29 cellular contexts compared by ENCODE assay signal in genomic region chr13:51723529-51723928, GRCh38.
"Had no signal": no experiment of that assay in that cellular context is flagged by ENCODE, and none has a peak within 500 bp of the region (broad histone marks: within the 10 kb centered on the region; RNA-seq: fewer than 3 reads in every experiment).

No MANE protein-coding gene starts in this region.

- ATAC-seq: activated T-helper 17 cell treated with anti-CD3 and anti-CD28 coated beads, Interleukin-2, amount 50 U/mL, for 72 hours; Panc1; Right ventricle myocardium inferior had no signal

- DNase-seq: activated CD4-positive, alpha-beta memory T cell treated with anti-CD3 and anti-CD28 coated beads, Interleukin-2, amount 10 ng/mL, durations not matched to agents 7 days and 5 days; activated CD4-positive, alpha-beta T cell treated with anti-CD3 and anti-CD28 coated beads, Interleukin-2, amount 10 ng/mL, durations not matched to agents 7 days and 5 days; activated CD4-positive, CD25-positive, alpha-beta regulatory T cell; activated gamma-delta T cell; activated naive CD4-positive, alpha-beta T cell treated with anti-CD3 and anti-CD28 coated beads for 36 hours; activated T-cell treated with anti-CD3 and anti-CD28 coated beads for 4 hours; activated T-cell treated with anti-CD3 and anti-CD28 coated beads, Interleukin-2, amount 50 U/mL, for 48 hours; brain microvascular endothelial cell; MV-4-11; NCI-H1092 treated with DMSO at 0.1 percent for 48 hours; NCI-H1417 treated with DMSO at 0.1 percent for 48 hours; NCI-H1694; NCI-H2029; NCI-H2107; NCI-H2171 treated with DMSO at 0.1 percent for 48 hours; NCI-H226; NCI-H526; NK-92 treated with Interleukin-12 subunit alpha and Interleukin-12 subunit beta, amount 100 ng/mL, for 24 hours; OCI-M1; RPMI8226; SJCRH30; SK-N-SH; T-helper 1 cell had no signal

- H3K9me3 ChIP-seq: SJCRH30, SK-N-SH had no signal

- H3K36me3 ChIP-seq: brain microvascular endothelial cell had no signal

- H3K4me3 ChIP-seq: cardiac muscle cell, SJCRH30 had no signal

- H3K27ac ChIP-seq: brain microvascular endothelial cell, cardiac muscle cell, KMS-11, SJCRH30, VCaP had no signal

- H3K27me3 ChIP-seq: brain microvascular endothelial cell, cardiac muscle cell, SJCRH30 had no signal

- H3K4me1 ChIP-seq: SJCRH30 had no signal
